ENCODE assay signal across 7 cellular contexts in genomic region chr14:52917732-52918131, GRCh38. TPM values are rescaled to one million over a fixed set of nuclear protein-coding genes. Genes with fewer than 3 reads are reported as not detected.
DNase-seq lines count a peak whose midpoint lies in the region; ATAC-seq, FAIRE-seq and TF ChIP-seq lines count a peak whose summit lies in the region.

No MANE protein-coding gene starts in this region.

- H3K4me3 Mint-ChIP-seq in activated CD8-positive, alpha-beta T cell treated with anti-CD3 and anti-CD28 coated beads, Interleukin-2, amount 10 ng/mL, durations not matched to agents 7 days and 5 days = no peak overlapping the region
- peak overlapping the region; percentile 48 for H3K4me3 Mint-ChIP-seq in stimulated activated effector memory CD8-positive, alpha-beta T cell treated with anti-CD3 and anti-CD28 coated beads, Interleukin-12 subunit alpha, Interleukin-12 subunit beta, amount 100 ng/mL, for 72 hours

- no peaks in the 10 kb centered on the region for H3K36me3 ChIP-seq in thyroid gland

- H3K9me3 ChIP-seq in thyroid gland = no peaks in the 10 kb centered on the region

- no peak for TF ChIP-seq POLR2A in GM12891 (IDR thresholded peaks at IDR 0.05; ENCODE audit: low read depth, low read length)
- TF ChIP-seq POLR2A in thyroid gland (IDR thresholded peaks at IDR 0.05) = no peak

- no peaks in the 10 kb centered on the region for H3K36me3 Mint-ChIP-seq in activated CD8-positive, alpha-beta T cell treated with anti-CD3 and anti-CD28 coated beads, Interleukin-2, amount 10 ng/mL, durations not matched to agents 7 days and 5 days (ENCODE audit: low read depth)
- no peaks in the 10 kb centered on the region for H3K36me3 Mint-ChIP-seq in stimulated activated effector memory CD8-positive, alpha-beta T cell treated with anti-CD3 and anti-CD28 coated beads, Interleukin-12 subunit alpha, Interleukin-12 subunit beta, amount 100 ng/mL, for 72 hours

- POLR2A ChIA-PET in activated CD8-positive, alpha-beta T cell treated with anti-CD3 and anti-CD28 coated beads, Interleukin-2, amount 10 ng/mL, durations not matched to agents 7 days and 5 days (lab: Charles Lee) = no interaction called here

- no peaks in the 10 kb centered on the region for H3K9me3 Mint-ChIP-seq in activated CD8-positive, alpha-beta T cell treated with anti-CD3 and anti-CD28 coated beads, Interleukin-2, amount 10 ng/mL, durations not matched to agents 7 days and 5 days (ENCODE audit: insufficient read depth)
- no peaks in the 10 kb centered on the region for H3K9me3 Mint-ChIP-seq in stimulated activated effector memory CD8-positive, alpha-beta T cell treated with anti-CD3 and anti-CD28 coated beads, Interleukin-12 subunit alpha, Interleukin-12 subunit beta, amount 100 ng/mL, for 72 hours

- intact Hi-C loops in left ventricle myocardium superior (cut with micrococcal nuclease) (no loop called here), thyroid gland (cut with DNase I) (no loop called here)

- 88 to 95% methylated on average over 1 of the region's 1 CpG for WGBS in thyroid gland, 2 donors

- no peaks in the 10 kb centered on the region for H3K27me3 ChIP-seq in thyroid gland

- CTCF ChIA-PET in activated CD8-positive, alpha-beta T cell treated with anti-CD3 and anti-CD28 coated beads, Interleukin-2, amount 10 ng/mL, durations not matched to agents 7 days and 5 days (lab: Charles Lee) = interaction anchor here (0.9 to 1.6 kb wide), 3 partner anchors 43 to 378 kb away, joined by 3 to 4 read pairs (median 3); no protein-coding TSS in a partner anchor

- H3K27ac Mint-ChIP-seq in activated CD8-positive, alpha-beta T cell treated with anti-CD3 and anti-CD28 coated beads, Interleukin-2, amount 10 ng/mL, durations not matched to agents 7 days and 5 days = peak overlapping the region; percentile 74
- peak overlapping the region; percentile 88 for H3K27ac Mint-ChIP-seq in stimulated activated effector memory CD8-positive, alpha-beta T cell treated with anti-CD3 and anti-CD28 coated beads, Interleukin-12 subunit alpha, Interleukin-12 subunit beta, amount 100 ng/mL, for 72 hours

- peaks cover 25 to 43% of the 10 kb centered on the region in 2 donors for H3K4me1 ChIP-seq in thyroid gland

- H3K4me1 Mint-ChIP-seq in activated CD8-positive, alpha-beta T cell treated with anti-CD3 and anti-CD28 coated beads, Interleukin-2, amount 10 ng/mL, durations not matched to agents 7 days and 5 days (ENCODE audit: low read depth) = peaks cover 32% of the 10 kb centered on the region
- peaks cover 26% of the 10 kb centered on the region for H3K4me1 Mint-ChIP-seq in stimulated activated effector memory CD8-positive, alpha-beta T cell treated with anti-CD3 and anti-CD28 coated beads, Interleukin-12 subunit alpha, Interleukin-12 subunit beta, amount 100 ng/mL, for 72 hours

- no peak overlapping the region for H3K27ac ChIP-seq in caudate nucleus (ENCODE audit: low read depth, low read length)
- peak overlapping the region in 1 of 3 donors; percentile 63 for H3K27ac ChIP-seq in thyroid gland

- H3K27me3 Mint-ChIP-seq in activated CD8-positive, alpha-beta T cell treated with anti-CD3 and anti-CD28 coated beads, Interleukin-2, amount 10 ng/mL, durations not matched to agents 7 days and 5 days (ENCODE audit: low read depth) = no peaks in the 10 kb centered on the region

- no peak overlapping the region for H3K4me3 ChIP-seq in thyroid gland (replicated peaks in 1 of 3)

- peak; percentile 20 for FAIRE-seq in GM12891 (lab: Jason Lieb, UNC)

- TF ChIP-seq CTCF in thyroid gland (IDR thresholded peaks at IDR 0.05) = no peak

- ATAC-seq in activated CD8-positive, alpha-beta T cell treated with anti-CD3 and anti-CD28 coated beads, Interleukin-2, amount 10 ng/mL, durations not matched to agents 7 days and 5 days = peak; percentile 43
- ATAC-seq in left ventricle myocardium superior = peak; percentile 38
- ATAC-seq in stimulated activated effector memory CD8-positive, alpha-beta T cell treated with anti-CD3 and anti-CD28 coated beads, Interleukin-12 subunit alpha, Interleukin-12 subunit beta, amount 100 ng/mL, for 72 hours = peak; percentile 55

- DNase-seq in GM12891 (ENCODE audit: insufficient read length, low spot score) (no peak), left ventricle myocardium superior (no peak), caudate nucleus (lab: John Stamatoyannopoulos, UW) (no peak), HCEC 1CT (no peak), thyroid gland (no peak)
- peak; percentile 35 for DNase-seq in activated CD8-positive, alpha-beta T cell treated with anti-CD3 and anti-CD28 coated beads, Interleukin-2, amount 10 ng/mL, durations not matched to agents 7 days and 5 days
- DNase-seq in stimulated activated effector memory CD8-positive, alpha-beta T cell treated with anti-CD3 and anti-CD28 coated beads, Interleukin-12 subunit alpha, Interleukin-12 subunit beta, amount 100 ng/mL, for 72 hours (ENCODE audit: low spot score in 2 of 2) = no peak

TF ChIP-seq in GM12891, 5 proteins besides CTCF, POLR2A, EP300 and RAD21:
- TF ChIP-seq POLR2AphosphoS5 (IDR thresholded peaks at IDR 0.05; ENCODE audit: low read depth, low read length) = no peak
- no peak for TF ChIP-seq TAF1 (IDR thresholded peaks at IDR 0.05; ENCODE audit: low read depth, low read length)
- TF ChIP-seq SPI1 (IDR thresholded peaks at IDR 0.05; ENCODE audit: low read depth, low read length) = no peak
- no peak for TF ChIP-seq PAX5 (IDR thresholded peaks at IDR 0.05; ENCODE audit: insufficient read depth, low read length, severe bottlenecking)
- TF ChIP-seq POU2F2 (IDR thresholded peaks at IDR 0.05; ENCODE audit: low read depth, low read length) = no peak
TF ChIP-seq in GM12891: peak in this region for 0.

RNA-seq across cellular contexts. Expression of gene FERMT2, which starts 33.1 kb away (rescaled TPM):
- 5.4 TPM for polyA plus RNA-seq in GM12891 (2012; ENCODE audit: low read depth, missing spikeins)
- not detected for total RNA-seq in activated CD8-positive, alpha-beta T cell treated with anti-CD3 and anti-CD28 coated beads, Interleukin-2, amount 10 ng/mL, durations not matched to agents 7 days and 5 days
- total RNA-seq in left ventricle myocardium superior = 116 TPM
- total RNA-seq in thyroid gland = 10 to 100 TPM; 57.1 to 98.5 (median 74.2) TPM

Comparison
In these comparisons a context has a peak if more than half of its experiments do, and no peak if none do; other contexts are left out.
1. RNA of gene FERMT2, which starts 33.1 kb away (total RNA-seq): 116 TPM in left ventricle myocardium superior (single experiment) and 57.1 to 98.5 TPM in thyroid gland; not detected in activated CD8-positive, alpha-beta T cell treated with anti-CD3 and anti-CD28 coated beads, Interleukin-2, amount 10 ng/mL, durations not matched to agents 7 days and 5 days; every median in the first group is over 10 times any median in the second.
2. Peak in every context shown above with its lines, with median percentiles within 50 percentile points of each other: ATAC-seq.